ENCODE assay signal across 20 cellular contexts in the genomic region with DNA sequence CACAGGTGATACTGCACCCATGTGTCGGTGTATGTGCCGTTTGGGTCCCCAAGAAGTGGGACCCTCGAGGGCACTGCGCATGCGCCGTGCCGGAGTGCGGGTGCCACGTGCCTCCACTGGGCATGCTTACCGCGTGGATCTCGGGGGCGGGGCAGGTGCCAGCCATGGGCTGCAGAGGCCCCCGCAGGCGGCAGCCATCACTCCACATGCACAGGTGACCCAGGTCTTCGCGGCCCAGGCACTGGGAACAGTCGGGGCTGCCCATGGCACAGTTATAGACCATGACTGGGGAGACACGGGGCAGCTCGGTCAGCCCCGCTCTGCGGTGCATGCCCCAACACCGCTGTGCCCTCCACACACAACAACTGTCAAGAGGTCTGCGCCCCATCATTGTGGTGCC. TPM values are rescaled to one million over a fixed set of nuclear protein-coding genes. Genes with fewer than 3 reads are reported as not detected.
A peak's percentile ranks its signal among the peaks of the same experiment; 100 is the strongest.
DNase-seq lines count a peak whose midpoint lies in the region; ATAC-seq and TF ChIP-seq lines count a peak whose summit lies in the region.
"Had no signal": no experiment of that assay in that cellular context is flagged by ENCODE, and none has a peak within 500 bp of the region (broad histone marks: within the 10 kb centered on the region; RNA-seq: fewer than 3 reads in every experiment).

No MANE protein-coding gene starts in this region.

- intact Hi-C loops in CD8-positive, alpha-beta T cell (cut with DNase I, micrococcal nuclease), result no loop called here
- intact Hi-C loops in naive thymus-derived CD4-positive, alpha-beta T cell (cut with micrococcal nuclease), result no loop called here

- peaks cover 47% of the 10 kb centered on the region for H3K4me1 Mint-ChIP-seq in CD8-positive, alpha-beta T cell (ENCODE audit: low read depth)
- H3K4me1 Mint-ChIP-seq in central memory CD8-positive, alpha-beta T cell, result peaks cover 71% of the 10 kb centered on the region
- H3K4me1 Mint-ChIP-seq in naive thymus-derived CD4-positive, alpha-beta T cell, result peaks cover 4 to 29% (median 20%) of the 10 kb centered on the region in 7 donors
- H3K4me1 Mint-ChIP-seq in HFFc6 (ENCODE audit: low read depth), result no peaks in the 10 kb centered on the region

- CTCF ChIA-PET in CD8-positive, alpha-beta T cell (lab: Charles Lee), result interaction anchor here (1.6 to 3.3 kb wide), 2 partner anchors 19 to 54 kb away, joined by 4 to 8 read pairs; no protein-coding TSS in a partner anchor
- CTCF ChIA-PET in naive thymus-derived CD4-positive, alpha-beta T cell (lab: Charles Lee), result no interaction called here

- H3K27ac ChIP-seq in CD8-positive, alpha-beta T cell (ENCODE audit: low read depth, low read length), result no peak overlapping the region
- no peak overlapping the region for H3K27ac ChIP-seq in naive thymus-derived CD4-positive, alpha-beta T cell (ENCODE audit: low read depth, low read length)
- H3K27ac ChIP-seq in Peyer's patch, result no peak overlapping the region
- H3K27ac ChIP-seq: PC-9, RWPE1 had no signal

- no peak for TF ChIP-seq CTCF in CD8-positive, alpha-beta T cell (IDR thresholded peaks at IDR 0.05)
- no peak for TF ChIP-seq CTCF in HFFc6 (IDR thresholded peaks at IDR 0.05)
- no peak for TF ChIP-seq CTCF in Peyer's patch (IDR thresholded peaks at IDR 0.05)

- H3K36me3 Mint-ChIP-seq in CD8-positive, alpha-beta T cell, result no peaks in the 10 kb centered on the region
- H3K36me3 Mint-ChIP-seq in central memory CD8-positive, alpha-beta T cell (ENCODE audit: insufficient read depth), result peaks cover 29% of the 10 kb centered on the region
- no peaks in the 10 kb centered on the region for H3K36me3 Mint-ChIP-seq in naive thymus-derived CD4-positive, alpha-beta T cell
- no peaks in the 10 kb centered on the region for H3K36me3 Mint-ChIP-seq in HFFc6 (ENCODE audit: low read depth)

- H3K27ac Mint-ChIP-seq in CD8-positive, alpha-beta T cell, result peak overlapping the region; percentile 95
- peak overlapping the region; percentile 99 for H3K27ac Mint-ChIP-seq in central memory CD8-positive, alpha-beta T cell (ENCODE audit: low read depth)
- H3K27ac Mint-ChIP-seq in naive thymus-derived CD4-positive, alpha-beta T cell, result peak overlapping the region in 6 of 9 donors; percentile 28 to 71 (median 56)
- H3K27ac Mint-ChIP-seq in HFFc6, result no peak overlapping the region

- TF ChIP-seq POLR2A in Peyer's patch (IDR thresholded peaks at IDR 0.05), result no peak

- no peak overlapping the region for H3K4me3 ChIP-seq in CD8-positive, alpha-beta T cell (ENCODE audit: low read depth, low read length)
- H3K4me3 ChIP-seq in naive thymus-derived CD4-positive, alpha-beta T cell (ENCODE audit: low read length), result no peak overlapping the region
- H3K4me3 ChIP-seq in Peyer's patch, result no peak overlapping the region
- H3K4me3 ChIP-seq: MG63, PC-9 had no signal

- H3K36me3 ChIP-seq in CD8-positive, alpha-beta T cell (ENCODE audit: insufficient read depth, low read length), result no peaks in the 10 kb centered on the region
- H3K36me3 ChIP-seq in naive thymus-derived CD4-positive, alpha-beta T cell (ENCODE audit: control insufficient read depth in 2 of 3, insufficient read depth in 3 of 3, low read length in 3 of 3), result no peaks in the 10 kb centered on the region
- peaks cover 0 to 22% (median 0%) of the 10 kb centered on the region in 3 donors for H3K36me3 ChIP-seq in Peyer's patch
- H3K36me3 ChIP-seq: MG63 had no signal

- no peaks in the 10 kb centered on the region for H3K9me3 ChIP-seq in CD8-positive, alpha-beta T cell (ENCODE audit: low read length)
- no peaks in the 10 kb centered on the region for H3K9me3 ChIP-seq in naive thymus-derived CD4-positive, alpha-beta T cell (ENCODE audit: control insufficient read depth in 2 of 3, low read length in 3 of 3)
- no peaks in the 10 kb centered on the region for H3K9me3 ChIP-seq in Peyer's patch
- H3K9me3 ChIP-seq: MG63, SK-N-SH had no signal

- H3K4me3 Mint-ChIP-seq in CD8-positive, alpha-beta T cell, result no peak overlapping the region
- H3K4me3 Mint-ChIP-seq in central memory CD8-positive, alpha-beta T cell, result no peak overlapping the region
- no peak overlapping the region for H3K4me3 Mint-ChIP-seq in naive thymus-derived CD4-positive, alpha-beta T cell
- H3K4me3 Mint-ChIP-seq in HFFc6, result no peak overlapping the region

- no peak for DNase-seq in CD8-positive, alpha-beta T cell
- no peak for DNase-seq in central memory CD8-positive, alpha-beta T cell (ENCODE audit: low spot score in 2 of 2)
- no peak for DNase-seq in naive thymus-derived CD4-positive, alpha-beta T cell
- DNase-seq in NCI-H82 treated with DMSO at 0.1 percent for 48 hours (lab: John Stamatoyannopoulos, UW; ENCODE audit: unreplicated experiment) (no peak), Kasumi-1 (lab: John Stamatoyannopoulos, UW) (no peak), HFFc6 (no peak), Peyer's patch (no peak)
- DNase-seq: C1 segment of cervical spinal cord, DMS79, MG63, NCI-H1417, NCI-H1694 treated with DMSO at 0.1 percent for 48 hours, NCI-H2107, PC-9, SIG-M5, SK-N-SH had no signal

- peaks cover 37% of the 10 kb centered on the region for H3K4me1 ChIP-seq in CD8-positive, alpha-beta T cell (ENCODE audit: insufficient read depth, low read length)
- H3K4me1 ChIP-seq in naive thymus-derived CD4-positive, alpha-beta T cell (ENCODE audit: control insufficient read depth in 2 of 2, insufficient read depth in 2 of 2, low read length in 2 of 2), result peaks cover 20 to 45% of the 10 kb centered on the region in 2 donors
- peaks cover 0 to 36% (median 23%) of the 10 kb centered on the region in 4 donors for H3K4me1 ChIP-seq in Peyer's patch

- POLR2A ChIA-PET in CD8-positive, alpha-beta T cell (lab: Charles Lee), result no interaction called here
- POLR2A ChIA-PET in naive thymus-derived CD4-positive, alpha-beta T cell (lab: Charles Lee), result interaction anchor here (0.6 kb wide), 1 partner anchor 44 kb away, joined by 3 read pairs; no protein-coding TSS in a partner anchor

- H3K9me3 Mint-ChIP-seq in CD8-positive, alpha-beta T cell, result no peaks in the 10 kb centered on the region
- no peaks in the 10 kb centered on the region for H3K9me3 Mint-ChIP-seq in central memory CD8-positive, alpha-beta T cell
- H3K9me3 Mint-ChIP-seq in naive thymus-derived CD4-positive, alpha-beta T cell, result no peaks in the 10 kb centered on the region
- no peaks in the 10 kb centered on the region for H3K9me3 Mint-ChIP-seq in HFFc6

- H3K27me3 ChIP-seq in CD8-positive, alpha-beta T cell (ENCODE audit: insufficient read depth, low read length), result no peaks in the 10 kb centered on the region
- H3K27me3 ChIP-seq in naive thymus-derived CD4-positive, alpha-beta T cell (ENCODE audit: control insufficient read depth in 2 of 2, insufficient read depth in 2 of 2, low read length in 2 of 2), result no peaks in the 10 kb centered on the region
- H3K27me3 ChIP-seq in Peyer's patch, result no peaks in the 10 kb centered on the region
- H3K27me3 ChIP-seq: MG63 had no signal

- no peak for ATAC-seq in CD8-positive, alpha-beta T cell
- ATAC-seq in central memory CD8-positive, alpha-beta T cell (replicated peaks; ENCODE audit: extremely low read depth, poor library complexity, severe bottlenecking), result no peak
- ATAC-seq in naive thymus-derived CD4-positive, alpha-beta T cell, result no peak

- no peaks in the 10 kb centered on the region for H3K27me3 Mint-ChIP-seq in CD8-positive, alpha-beta T cell (ENCODE audit: low read depth)
- no peaks in the 10 kb centered on the region for H3K27me3 Mint-ChIP-seq in central memory CD8-positive, alpha-beta T cell
- no peaks in the 10 kb centered on the region for H3K27me3 Mint-ChIP-seq in naive thymus-derived CD4-positive, alpha-beta T cell
- H3K27me3 Mint-ChIP-seq in HFFc6 (ENCODE audit: insufficient read depth), result peaks cover 2% of the 10 kb centered on the region

RNA-seq across cellular contexts. Expression of gene H1-8, which starts 31.2 kb away (rescaled TPM):
- total RNA-seq in CD8-positive, alpha-beta T cell, result not detected
- not detected for total RNA-seq in naive thymus-derived CD4-positive, alpha-beta T cell
- polyA plus RNA-seq in naive thymus-derived CD4-positive, alpha-beta T cell, result not detected
- not detected for total RNA-seq in HFFc6 (2021; fragmentation: NEBNext Ultra II Directional; extraction: Animal tissue kit (Norgen Biotek cat#: 25700))
- total RNA-seq in Peyer's patch, result not detected
- total RNA-seq: H4, LHCN-M2, NCI-H460, PC-9 had no signal
- polyA plus RNA-seq: SK-N-SH had no signal

RNA-seq across cellular contexts. Expression of gene PLXND1, which starts 32.3 kb away (rescaled TPM):
- 10 to 100 TPM; 84.7 to 96.8 TPM for total RNA-seq in CD8-positive, alpha-beta T cell
- total RNA-seq in naive thymus-derived CD4-positive, alpha-beta T cell, result 10 to 100 TPM in 2 of 5 experiments, 1 to 10 TPM in 3; 1.9 to 82.5 (median 7.5) TPM
- under 1 TPM in 1 of 2 donors, not detected in 1; 0.38 TPM for polyA plus RNA-seq in naive thymus-derived CD4-positive, alpha-beta T cell
- 100 to 1,000 TPM in 5 of 6 experiments, 10 to 100 TPM in 1; 86.7 to 118 (median 108) TPM for total RNA-seq in HFFc6 (2021; fragmentation: NEBNext Ultra II Directional; extraction: Animal tissue kit (Norgen Biotek cat#: 25700))
- 100 to 1,000 TPM in 1 of 4 donors, 10 to 100 TPM in 3; 13.1 to 305 (median 48.2) TPM for total RNA-seq in Peyer's patch

RNA-seq across cellular contexts. Expression of gene RHO, which starts 45.8 kb away (rescaled TPM):
- total RNA-seq in CD8-positive, alpha-beta T cell, result not detected
- not detected for total RNA-seq in naive thymus-derived CD4-positive, alpha-beta T cell
- not detected for polyA plus RNA-seq in naive thymus-derived CD4-positive, alpha-beta T cell
- total RNA-seq in HFFc6 (2021; fragmentation: NEBNext Ultra II Directional; extraction: Animal tissue kit (Norgen Biotek cat#: 25700)), result not detected
- total RNA-seq in Peyer's patch, result not detected
- total RNA-seq: H4, LHCN-M2, NCI-H460, PC-9 had no signal
- polyA plus RNA-seq: SK-N-SH had no signal
